ENCODE assay signal across 10 cellular contexts in genomic region chr6:159906400-159906799, GRCh38. TPM values are rescaled to one million over a fixed set of nuclear protein-coding genes. Genes with fewer than 3 reads are reported as not detected.
"Had no signal": no experiment of that assay in that cellular context is flagged by ENCODE, and none has a peak within 500 bp of the region (broad histone marks: within the 10 kb centered on the region; RNA-seq: fewer than 3 reads in every experiment).

No MANE protein-coding gene starts in this region.

- FAIRE-seq: HepG2 had no signal

- DNase-seq: GM23248, GOT3, H7, HFFc6 had no signal

- H3K9ac ChIP-seq: GM23248 had no signal

- ATAC-seq: HCT116, HepG2 had no signal

- H3K4me3 ChIP-seq: GM23248 had no signal

- H2AFZ ChIP-seq: GM23248 had no signal

- H3K27ac ChIP-seq: GM23248, HL-60 had no signal

RNA-seq across cellular contexts. Expression of gene MAS1, which starts 15.6 kb away (rescaled TPM):
- total RNA-seq: GM23248, H4, H7, HepG2, HFFc6, HT1080 had no signal
- polyA plus RNA-seq: GM23248, HepG2, IgD-negative memory B cell had no signal
